24 cellular contexts compared by ENCODE assay signal in genomic region chr2:180497621-180498152, GRCh38.
A peak's percentile ranks its signal among the peaks of the same experiment; 100 is the strongest.
DNase-seq lines count a peak whose midpoint lies in the region; ATAC-seq, FAIRE-seq and TF ChIP-seq lines count a peak whose summit lies in the region.
"Had no signal": no experiment of that assay in that cellular context is flagged by ENCODE, and none has a peak within 500 bp of the region (broad histone marks: within the 10 kb centered on the region; RNA-seq: fewer than 3 reads in every experiment).

No MANE protein-coding gene starts in this region.

- ATAC-seq in SK-N-SH treated with all-trans-retinoic acid at 6 μM for 48 hours (no peak), GM21526 (IDR thresholded peaks at IDR 0.05; ENCODE audit: low FRiP score, unreplicated experiment) (no peak)
- ATAC-seq: GM12878 had no signal

- no peak for FAIRE-seq in GM19239 (lab: Jason Lieb, UNC)
- FAIRE-seq: A204.1, GM12878, GM12892, GM18507 had no signal

- DNase-seq in SK-N-DZ (ENCODE audit: low spot score) (peak; percentile 97), mucosa of gallbladder (ENCODE audit: low spot score) (no peak), GM19239 (ENCODE audit: insufficient read length, low spot score) (no peak)
- DNase-seq: 8988T; ACHN; BE2C; C1 segment of cervical spinal cord; CD4-positive, alpha-beta memory T cell; CD4-positive, CD25-positive, alpha-beta regulatory T cell; CD8-positive, alpha-beta memory T cell; COR-L47; DMS 273 treated with DMSO at 0.1 percent for 48 hours; DMS153; DMS53; DMS79; DND-41; EL; GDM1 had no signal

TF ChIP-seq in SK-N-SH treated with all-trans-retinoic acid at 6 μM for 48 hours, 23 proteins besides CTCF, POLR2A, EP300 and RAD21:
- TF ChIP-seq BACH2 (CRISPR knock-in tag; IDR thresholded peaks at IDR 0.05; ENCODE audit: borderline replicate concordance): no peak
- TF ChIP-seq TSHZ2 (CRISPR knock-in tag; IDR thresholded peaks at IDR 0.05): no peak
- 0 out of 2 replicates have a peak, but pooled peaks have one; percentile 32 for TF ChIP-seq ISL1 (CRISPR knock-in tag; IDR thresholded peaks at IDR 0.05)
- no peak for TF ChIP-seq CSDC2 (CRISPR knock-in tag; IDR thresholded peaks at IDR 0.05)
TF ChIP-seq in SK-N-SH treated with all-trans-retinoic acid at 6 μM for 48 hours: peak in this region for 1.
